ENCODE assay signal across 11 cellular contexts in genomic region chr7:158572000-158572828, GRCh38. TPM values are rescaled to one million over a fixed set of nuclear protein-coding genes. Genes with fewer than 3 reads are reported as not detected.
A peak's percentile ranks its signal among the peaks of the same experiment; 100 is the strongest.
DNase-seq lines count a peak whose midpoint lies in the region; ATAC-seq and TF ChIP-seq lines count a peak whose summit lies in the region.
"Had no signal": no experiment of that assay in that cellular context is flagged by ENCODE, and none has a peak within 500 bp of the region (broad histone marks: within the 10 kb centered on the region; RNA-seq: fewer than 3 reads in every experiment).

No MANE protein-coding gene starts in this region.

- H3K4me2 ChIP-seq in OCI-LY7 (ENCODE audit: low read length), result no peak overlapping the region

- H4K20me1 ChIP-seq in OCI-LY7 (ENCODE audit: insufficient read depth, low read length), result no peaks in the 10 kb centered on the region

- BruUV-seq in OCI-LY7 (replicated peaks; lab: Mats Ljungman, UMichigan), result no TSS peak

- H2AFZ ChIP-seq in OCI-LY7 (ENCODE audit: low read length), result no peak overlapping the region

- no peaks in the 10 kb centered on the region for H3K9me2 ChIP-seq in OCI-LY7 (ENCODE audit: insufficient read depth, low read length)

- no peaks in the 10 kb centered on the region for H3K79me2 ChIP-seq in OCI-LY7 (ENCODE audit: insufficient read depth, low read depth, low read length)

- no peaks in the 10 kb centered on the region for H3K9me3 ChIP-seq in OCI-LY7 (ENCODE audit: low read length)
- H3K9me3 ChIP-seq: ovary had no signal

- H3K4me3 ChIP-seq in Jurkat, Clone E6-1 (ENCODE audit: low read length), result no peak overlapping the region
- H3K4me3 ChIP-seq in OCI-LY7 (ENCODE audit: low read depth, low read length, poor library complexity, severe bottlenecking) (no peak overlapping the region), coronary artery (no peak overlapping the region)
- H3K4me3 ChIP-seq: ovary had no signal

- ATAC-seq in GM21515 (IDR thresholded peaks at IDR 0.05; ENCODE audit: unreplicated experiment), result no peak

- peak; percentile 58 for DNase-seq in Daoy (ENCODE audit: low read depth)
- peak; percentile 52 for DNase-seq in Jurkat, Clone E6-1 (ENCODE audit: low read depth, low spot score)
- DNase-seq in OCI-LY7 (ENCODE audit: low spot score), result peak; percentile 8
- DNase-seq in kidney tubule cell (ENCODE audit: low spot score), result peak; percentile 6
- DNase-seq in stimulated activated CD4-positive, alpha-beta T cell treated with anti-CD3 and anti-CD28 coated beads, Interleukin-15, amount 100 ng/mL, for 24 hours, result no peak
- DNase-seq in coronary artery (ENCODE audit: low spot score), result no peak
- DNase-seq in activated T-cell treated with anti-CD3 and anti-CD28 coated beads, Interleukin-2, amount 50 U/mL, for 1 hour, result no peak
- DNase-seq: activated CD4-positive, alpha-beta T cell treated with anti-CD3 and anti-CD28 coated beads, Interleukin-2, amount 10 ng/mL, durations not matched to agents 24 days and 14 days; ovary had no signal

- intact Hi-C loops in OCI-LY7 (cut with micrococcal nuclease; ENCODE audit: unreplicated experiment), result no loop called here

- no peak overlapping the region for H3K27ac ChIP-seq in OCI-LY7 (ENCODE audit: low read depth, low read length, poor library complexity, severe bottlenecking)
- no peak overlapping the region for H3K27ac ChIP-seq in coronary artery
- H3K27ac ChIP-seq: ovary had no signal

- POLR2A ChIA-PET in OCI-LY7 (lab: Charles Lee), result interaction anchor here (0.6 to 0.7 kb wide), 5 partner anchors 13 to 551 kb away, joined by 3 to 5 read pairs (median 3); no protein-coding TSS in a partner anchor

- CTCF ChIA-PET in OCI-LY7 (lab: Charles Lee; ENCODE audit: unreplicated experiment), result no interaction called here

- TF ChIP-seq CTCF in OCI-LY7 (conservative IDR thresholded peaks at IDR 0.05; ENCODE audit: low read length), result peak; percentile 36
- no peak for TF ChIP-seq CTCF in coronary artery (IDR thresholded peaks at IDR 0.05)

- H3K36me3 ChIP-seq in OCI-LY7 (ENCODE audit: insufficient read depth, low read length), result no peaks in the 10 kb centered on the region
- H3K36me3 ChIP-seq: ovary had no signal

- no peaks in the 10 kb centered on the region for H3K4me1 ChIP-seq in OCI-LY7 (ENCODE audit: insufficient read depth, low read length, poor library complexity, severe bottlenecking)

RNA-seq across cellular contexts. Expression of gene PTPRN2, which starts 15.4 kb away (rescaled TPM):
- total RNA-seq in Daoy (2014; rRNA removed; shearing (Covaris generic)), result 5.5 and 8.3 TPM in 2 replicates
- polyA plus RNA-seq in Jurkat, Clone E6-1 (2012; ENCODE audit: insufficient read depth, insufficient read length), result 23.3 TPM
- total RNA-seq in OCI-LY7 (2014; rRNA removed; shearing (Covaris generic)), result 0.39 TPM in 1 of 2 replicates, not detected in the other
- total RNA-seq in OCI-LY7 (2022), result 0.35 and 0.70 TPM in 2 replicates
- total RNA-seq: G401 had no signal

Comparison
In these comparisons a context has a peak if more than half of its experiments do, and no peak if none do; other contexts are left out.
1. DNase-seq: peak in Daoy (single experiment), Jurkat, Clone E6-1 (single experiment), OCI-LY7 (single experiment) and kidney tubule cell (single experiment); none in stimulated activated CD4-positive, alpha-beta T cell treated with anti-CD3 and anti-CD28 coated beads, Interleukin-15, amount 100 ng/mL, for 24 hours (single experiment), coronary artery (single experiment) and activated T-cell treated with anti-CD3 and anti-CD28 coated beads, Interleukin-2, amount 50 U/mL, for 1 hour (single experiment).